Comparison of ENCODE assay signal across 19 cellular contexts in the genomic region with DNA sequence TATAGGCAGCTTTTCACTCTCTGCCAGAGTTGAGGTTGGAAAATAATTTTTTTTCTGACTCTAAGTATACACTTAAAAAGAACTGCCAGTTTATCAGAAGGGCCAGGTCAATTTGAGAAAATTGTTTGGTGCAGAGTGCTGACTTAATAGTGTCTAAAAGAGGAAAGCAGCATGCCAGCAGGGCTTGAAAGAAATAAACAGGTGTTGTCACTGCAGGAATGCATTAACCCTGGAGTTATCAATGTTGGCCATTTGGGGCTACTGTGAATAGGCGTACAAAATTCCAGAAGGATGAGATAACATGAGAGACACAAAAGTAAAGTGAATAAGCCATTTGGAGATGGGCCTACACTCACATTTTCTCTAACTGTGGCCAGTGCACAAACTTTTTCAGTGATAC.
"Had no signal": no experiment of that assay in that cellular context is flagged by ENCODE, and none has a peak within 500 bp of the region (broad histone marks: within the 10 kb centered on the region; RNA-seq: fewer than 3 reads in every experiment).

No MANE protein-coding gene starts in this region.

- H3K4me3 ChIP-seq: adrenal gland, ascending aorta, heart left ventricle, neural progenitor cell, thyroid gland had no signal

- ATAC-seq: activated T-cell treated with anti-CD3 and anti-CD28 coated beads, Interleukin-2, amount 50 U/mL, for 4 hours; left cardiac atrium; T-cell had no signal

- H3K36me3 Mint-ChIP-seq: neural progenitor cell, T-cell had no signal

- DNase-seq: activated CD4-positive, alpha-beta T cell treated with anti-CD3 and anti-CD28 coated beads for 1 hour; activated naive CD4-positive, alpha-beta T cell; activated T-cell treated with anti-CD3 and anti-CD28 coated beads, Interleukin-2, amount 50 U/mL, for 4 hours; adrenal gland; effector CD4-positive, alpha-beta T cell; heart left ventricle; left cardiac atrium; naive B cell; stimulated activated CD4-positive, alpha-beta T cell treated with anti-CD3 and anti-CD28 coated beads, Interleukin-12 subunit alpha, Interleukin-12 subunit beta, amount 100 ng/mL, for 4 hours; stimulated activated CD4-positive, alpha-beta T cell treated with anti-CD3 and anti-CD28 coated beads, Interleukin-4, amount 100 ng/mL, for 4 hours; T-cell; thyroid gland had no signal

- H3K9me3 Mint-ChIP-seq: neural progenitor cell; T-helper 2 cell treated with Interferon-gamma antibody and Interleukin-4, amounts not matched to agents 5 μg/mL and 100 μg/mL, for 36 hours had no signal

- H3K27ac Mint-ChIP-seq: activated naive CD8-positive, alpha-beta T cell; activated T-helper 2 cell treated with anti-CD3 and anti-CD28 coated beads, Interferon-gamma antibody, Interleukin-2, Interleukin-4, amounts not matched to agents 10 μg/mL and 5 μg/mL and 100 μg/mL, durations not matched to agents 14 hours and 24 hours and 36 hours; dendritic cell treated with granulocyte-macrophage colony-stimulating factor and Interleukin-4, amounts not matched to agents 40 ng/mL and 50 ng/mL, for 4 days; neural progenitor cell; stimulated activated naive CD8-positive, alpha-beta T cell treated with anti-CD3 and anti-CD28 coated beads, Interleukin-15, Interleukin-2, amounts not matched to agents 100 ng/mL and 50 ng/mL, for 24 hours; T-cell; T-helper 2 cell treated with Interferon-gamma antibody and Interleukin-4, amounts not matched to agents 5 μg/mL and 100 μg/mL, for 36 hours had no signal

- H3K4me1 Mint-ChIP-seq: T-cell had no signal

- H3K4me3 Mint-ChIP-seq: activated naive CD8-positive, alpha-beta T cell; activated T-cell treated with anti-CD3 and anti-CD28 coated beads, Interleukin-2, amount 50 U/mL, for 4 hours; dendritic cell treated with granulocyte-macrophage colony-stimulating factor and Interleukin-4, amounts not matched to agents 40 ng/mL and 50 ng/mL, for 4 days; naive B cell; neural progenitor cell; stimulated activated naive CD8-positive, alpha-beta T cell treated with anti-CD3 and anti-CD28 coated beads, Interleukin-15, Interleukin-2, amounts not matched to agents 100 ng/mL and 50 ng/mL, for 24 hours; T-cell; T-helper 2 cell treated with Interferon-gamma antibody and Interleukin-4, amounts not matched to agents 5 μg/mL and 100 μg/mL, for 36 hours had no signal

- H3K27me3 Mint-ChIP-seq: dendritic cell treated with granulocyte-macrophage colony-stimulating factor and Interleukin-4, amounts not matched to agents 40 ng/mL and 50 ng/mL, for 4 days; stimulated activated naive CD8-positive, alpha-beta T cell treated with anti-CD3 and anti-CD28 coated beads, Interleukin-15, Interleukin-2, amounts not matched to agents 100 ng/mL and 50 ng/mL, for 24 hours; T-cell had no signal
